Comparison of ENCODE assay signal across 1 cellular context in the genomic region with DNA sequence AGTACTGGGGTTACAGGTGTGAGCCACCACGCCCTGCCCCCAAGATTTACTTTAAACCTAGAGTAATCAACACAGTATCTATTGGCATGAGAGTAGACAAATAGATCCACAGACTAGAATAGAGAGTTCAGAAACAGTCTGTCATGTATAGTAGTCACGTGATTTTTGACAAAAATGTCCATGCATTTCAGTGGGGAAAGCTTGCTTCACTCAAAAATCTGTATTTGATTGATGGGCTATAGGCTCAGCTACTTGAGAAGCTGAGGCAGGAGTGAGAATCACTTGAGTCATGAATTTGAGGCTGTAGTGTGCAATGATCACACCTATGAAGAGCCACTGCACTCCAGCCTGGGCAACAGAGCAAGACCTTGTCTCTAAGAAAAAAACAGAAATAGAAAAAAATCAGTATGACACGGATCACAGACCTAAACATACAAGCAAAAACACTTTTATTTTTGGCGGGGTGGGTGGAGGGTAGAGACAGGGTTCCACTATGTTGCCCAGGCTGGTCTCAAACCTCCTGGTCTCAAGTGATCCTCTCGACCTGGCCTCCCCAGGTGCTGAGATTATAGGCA.
TF ChIP-seq lines count a peak whose summit lies in the region.

No MANE protein-coding gene starts in this region.

TF ChIP-seq in K562, 482 proteins besides CTCF, POLR2A, EP300 and RAD21:
- TF ChIP-seq, protein P1, sequence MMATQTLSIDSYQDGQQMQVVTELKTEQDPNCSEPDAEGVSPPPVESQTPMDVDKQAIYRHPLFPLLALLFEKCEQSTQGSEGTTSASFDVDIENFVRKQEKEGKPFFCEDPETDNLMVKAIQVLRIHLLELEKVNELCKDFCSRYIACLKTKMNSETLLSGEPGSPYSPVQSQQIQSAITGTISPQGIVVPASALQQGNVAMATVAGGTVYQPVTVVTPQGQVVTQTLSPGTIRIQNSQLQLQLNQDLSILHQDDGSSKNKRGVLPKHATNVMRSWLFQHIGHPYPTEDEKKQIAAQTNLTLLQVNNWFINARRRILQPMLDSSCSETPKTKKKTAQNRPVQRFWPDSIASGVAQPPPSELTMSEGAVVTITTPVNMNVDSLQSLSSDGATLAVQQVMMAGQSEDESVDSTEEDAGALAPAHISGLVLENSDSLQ (IDR thresholded peaks at IDR 0.05) = peak; percentile 35; the same call in 1 of the 2 replicates
- no peak for TF ChIP-seq HNRNPK (IDR thresholded peaks at IDR 0.05; ENCODE audit: low read depth, low read length, poor library complexity, severe bottlenecking)
- TF ChIP-seq, protein P2, sequence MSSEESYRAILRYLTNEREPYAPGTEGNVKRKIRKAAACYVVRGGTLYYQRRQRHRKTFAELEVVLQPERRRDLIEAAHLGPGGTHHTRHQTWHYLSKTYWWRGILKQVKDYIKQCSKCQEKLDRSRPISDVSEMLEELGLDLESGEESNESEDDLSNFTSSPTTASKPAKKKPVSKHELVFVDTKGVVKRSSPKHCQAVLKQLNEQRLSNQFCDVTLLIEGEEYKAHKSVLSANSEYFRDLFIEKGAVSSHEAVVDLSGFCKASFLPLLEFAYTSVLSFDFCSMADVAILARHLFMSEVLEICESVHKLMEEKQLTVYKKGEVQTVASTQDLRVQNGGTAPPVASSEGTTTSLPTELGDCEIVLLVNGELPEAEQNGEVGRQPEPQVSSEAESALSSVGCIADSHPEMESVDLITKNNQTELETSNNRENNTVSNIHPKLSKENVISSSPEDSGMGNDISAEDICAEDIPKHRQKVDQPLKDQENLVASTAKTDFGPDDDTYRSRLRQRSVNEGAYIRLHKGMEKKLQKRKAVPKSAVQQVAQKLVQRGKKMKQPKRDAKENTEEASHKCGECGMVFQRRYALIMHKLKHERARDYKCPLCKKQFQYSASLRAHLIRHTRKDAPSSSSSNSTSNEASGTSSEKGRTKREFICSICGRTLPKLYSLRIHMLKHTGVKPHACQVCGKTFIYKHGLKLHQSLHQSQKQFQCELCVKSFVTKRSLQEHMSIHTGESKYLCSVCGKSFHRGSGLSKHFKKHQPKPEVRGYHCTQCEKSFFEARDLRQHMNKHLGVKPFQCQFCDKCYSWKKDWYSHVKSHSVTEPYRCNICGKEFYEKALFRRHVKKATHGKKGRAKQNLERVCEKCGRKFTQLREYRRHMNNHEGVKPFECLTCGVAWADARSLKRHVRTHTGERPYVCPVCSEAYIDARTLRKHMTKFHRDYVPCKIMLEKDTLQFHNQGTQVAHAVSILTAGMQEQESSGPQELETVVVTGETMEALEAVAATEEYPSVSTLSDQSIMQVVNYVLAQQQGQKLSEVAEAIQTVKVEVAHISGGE (CRISPR knock-in tag; IDR thresholded peaks at IDR 0.05) = no peak
- no peak for TF ChIP-seq BMI1 (IDR thresholded peaks at IDR 0.05; ENCODE audit: low read length)
- no peak for TF ChIP-seq CBFA2T2 (conservative IDR thresholded peaks at IDR 0.05)
- no peak for TF ChIP-seq CBX3 (IDR thresholded peaks at IDR 0.05; ENCODE audit: borderline replicate concordance in 1 of 2, low read length in 2 of 2)
- TF ChIP-seq MEIS2 (IDR thresholded peaks at IDR 0.05; ENCODE audit: partially characterized antibody) = peak; percentile 56
- no peak for TF ChIP-seq POLR2G (IDR thresholded peaks at IDR 0.05; ENCODE audit: low read depth, low read length)
- TF ChIP-seq, protein P3, sequence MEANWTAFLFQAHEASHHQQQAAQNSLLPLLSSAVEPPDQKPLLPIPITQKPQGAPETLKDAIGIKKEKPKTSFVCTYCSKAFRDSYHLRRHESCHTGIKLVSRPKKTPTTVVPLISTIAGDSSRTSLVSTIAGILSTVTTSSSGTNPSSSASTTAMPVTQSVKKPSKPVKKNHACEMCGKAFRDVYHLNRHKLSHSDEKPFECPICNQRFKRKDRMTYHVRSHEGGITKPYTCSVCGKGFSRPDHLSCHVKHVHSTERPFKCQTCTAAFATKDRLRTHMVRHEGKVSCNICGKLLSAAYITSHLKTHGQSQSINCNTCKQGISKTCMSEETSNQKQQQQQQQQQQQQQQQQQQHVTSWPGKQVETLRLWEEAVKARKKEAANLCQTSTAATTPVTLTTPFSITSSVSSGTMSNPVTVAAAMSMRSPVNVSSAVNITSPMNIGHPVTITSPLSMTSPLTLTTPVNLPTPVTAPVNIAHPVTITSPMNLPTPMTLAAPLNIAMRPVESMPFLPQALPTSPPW (CRISPR knock-in tag; IDR thresholded peaks at IDR 0.05) = no peak
- TF ChIP-seq IRF2 (CRISPR knock-in tag; IDR thresholded peaks at IDR 0.05) = no peak
- TF ChIP-seq TOE1 (IDR thresholded peaks at IDR 0.05; ENCODE audit: borderline replicate concordance) = 0 out of 2 replicates have a peak, but pooled peaks have one; percentile 43
- TF ChIP-seq TOE1 (CRISPR knock-in tag; IDR thresholded peaks at IDR 0.05; ENCODE audit: borderline replicate concordance, low read depth) = no peak
- TF ChIP-seq, protein P4, sequence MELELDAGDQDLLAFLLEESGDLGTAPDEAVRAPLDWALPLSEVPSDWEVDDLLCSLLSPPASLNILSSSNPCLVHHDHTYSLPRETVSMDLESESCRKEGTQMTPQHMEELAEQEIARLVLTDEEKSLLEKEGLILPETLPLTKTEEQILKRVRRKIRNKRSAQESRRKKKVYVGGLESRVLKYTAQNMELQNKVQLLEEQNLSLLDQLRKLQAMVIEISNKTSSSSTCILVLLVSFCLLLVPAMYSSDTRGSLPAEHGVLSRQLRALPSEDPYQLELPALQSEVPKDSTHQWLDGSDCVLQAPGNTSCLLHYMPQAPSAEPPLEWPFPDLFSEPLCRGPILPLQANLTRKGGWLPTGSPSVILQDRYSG (tag; conservative IDR thresholded peaks at IDR 0.05; ENCODE audit: low read depth) = no peak
- no peak for TF ChIP-seq ZNF316 (IDR thresholded peaks at IDR 0.05)
- TF ChIP-seq, protein P5, sequence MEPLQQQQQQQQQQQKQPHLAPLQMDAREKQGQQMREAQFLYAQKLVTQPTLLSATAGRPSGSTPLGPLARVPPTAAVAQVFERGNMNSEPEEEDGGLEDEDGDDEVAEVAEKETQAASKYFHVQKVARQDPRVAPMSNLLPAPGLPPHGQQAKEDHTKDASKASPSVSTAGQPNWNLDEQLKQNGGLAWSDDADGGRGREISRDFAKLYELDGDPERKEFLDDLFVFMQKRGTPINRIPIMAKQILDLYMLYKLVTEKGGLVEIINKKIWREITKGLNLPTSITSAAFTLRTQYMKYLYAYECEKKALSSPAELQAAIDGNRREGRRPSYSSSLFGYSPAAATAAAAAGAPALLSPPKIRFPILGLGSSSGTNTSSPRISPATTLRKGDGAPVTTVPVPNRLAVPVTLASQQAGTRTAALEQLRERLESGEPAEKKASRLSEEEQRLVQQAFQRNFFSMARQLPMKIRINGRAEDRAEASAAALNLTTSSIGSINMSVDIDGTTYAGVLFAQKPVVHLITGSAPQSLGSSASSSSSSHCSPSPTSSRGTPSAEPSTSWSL (CRISPR knock-in tag; IDR thresholded peaks at IDR 0.05; ENCODE audit: borderline replicate concordance) = no peak
- TF ChIP-seq, protein P6, sequence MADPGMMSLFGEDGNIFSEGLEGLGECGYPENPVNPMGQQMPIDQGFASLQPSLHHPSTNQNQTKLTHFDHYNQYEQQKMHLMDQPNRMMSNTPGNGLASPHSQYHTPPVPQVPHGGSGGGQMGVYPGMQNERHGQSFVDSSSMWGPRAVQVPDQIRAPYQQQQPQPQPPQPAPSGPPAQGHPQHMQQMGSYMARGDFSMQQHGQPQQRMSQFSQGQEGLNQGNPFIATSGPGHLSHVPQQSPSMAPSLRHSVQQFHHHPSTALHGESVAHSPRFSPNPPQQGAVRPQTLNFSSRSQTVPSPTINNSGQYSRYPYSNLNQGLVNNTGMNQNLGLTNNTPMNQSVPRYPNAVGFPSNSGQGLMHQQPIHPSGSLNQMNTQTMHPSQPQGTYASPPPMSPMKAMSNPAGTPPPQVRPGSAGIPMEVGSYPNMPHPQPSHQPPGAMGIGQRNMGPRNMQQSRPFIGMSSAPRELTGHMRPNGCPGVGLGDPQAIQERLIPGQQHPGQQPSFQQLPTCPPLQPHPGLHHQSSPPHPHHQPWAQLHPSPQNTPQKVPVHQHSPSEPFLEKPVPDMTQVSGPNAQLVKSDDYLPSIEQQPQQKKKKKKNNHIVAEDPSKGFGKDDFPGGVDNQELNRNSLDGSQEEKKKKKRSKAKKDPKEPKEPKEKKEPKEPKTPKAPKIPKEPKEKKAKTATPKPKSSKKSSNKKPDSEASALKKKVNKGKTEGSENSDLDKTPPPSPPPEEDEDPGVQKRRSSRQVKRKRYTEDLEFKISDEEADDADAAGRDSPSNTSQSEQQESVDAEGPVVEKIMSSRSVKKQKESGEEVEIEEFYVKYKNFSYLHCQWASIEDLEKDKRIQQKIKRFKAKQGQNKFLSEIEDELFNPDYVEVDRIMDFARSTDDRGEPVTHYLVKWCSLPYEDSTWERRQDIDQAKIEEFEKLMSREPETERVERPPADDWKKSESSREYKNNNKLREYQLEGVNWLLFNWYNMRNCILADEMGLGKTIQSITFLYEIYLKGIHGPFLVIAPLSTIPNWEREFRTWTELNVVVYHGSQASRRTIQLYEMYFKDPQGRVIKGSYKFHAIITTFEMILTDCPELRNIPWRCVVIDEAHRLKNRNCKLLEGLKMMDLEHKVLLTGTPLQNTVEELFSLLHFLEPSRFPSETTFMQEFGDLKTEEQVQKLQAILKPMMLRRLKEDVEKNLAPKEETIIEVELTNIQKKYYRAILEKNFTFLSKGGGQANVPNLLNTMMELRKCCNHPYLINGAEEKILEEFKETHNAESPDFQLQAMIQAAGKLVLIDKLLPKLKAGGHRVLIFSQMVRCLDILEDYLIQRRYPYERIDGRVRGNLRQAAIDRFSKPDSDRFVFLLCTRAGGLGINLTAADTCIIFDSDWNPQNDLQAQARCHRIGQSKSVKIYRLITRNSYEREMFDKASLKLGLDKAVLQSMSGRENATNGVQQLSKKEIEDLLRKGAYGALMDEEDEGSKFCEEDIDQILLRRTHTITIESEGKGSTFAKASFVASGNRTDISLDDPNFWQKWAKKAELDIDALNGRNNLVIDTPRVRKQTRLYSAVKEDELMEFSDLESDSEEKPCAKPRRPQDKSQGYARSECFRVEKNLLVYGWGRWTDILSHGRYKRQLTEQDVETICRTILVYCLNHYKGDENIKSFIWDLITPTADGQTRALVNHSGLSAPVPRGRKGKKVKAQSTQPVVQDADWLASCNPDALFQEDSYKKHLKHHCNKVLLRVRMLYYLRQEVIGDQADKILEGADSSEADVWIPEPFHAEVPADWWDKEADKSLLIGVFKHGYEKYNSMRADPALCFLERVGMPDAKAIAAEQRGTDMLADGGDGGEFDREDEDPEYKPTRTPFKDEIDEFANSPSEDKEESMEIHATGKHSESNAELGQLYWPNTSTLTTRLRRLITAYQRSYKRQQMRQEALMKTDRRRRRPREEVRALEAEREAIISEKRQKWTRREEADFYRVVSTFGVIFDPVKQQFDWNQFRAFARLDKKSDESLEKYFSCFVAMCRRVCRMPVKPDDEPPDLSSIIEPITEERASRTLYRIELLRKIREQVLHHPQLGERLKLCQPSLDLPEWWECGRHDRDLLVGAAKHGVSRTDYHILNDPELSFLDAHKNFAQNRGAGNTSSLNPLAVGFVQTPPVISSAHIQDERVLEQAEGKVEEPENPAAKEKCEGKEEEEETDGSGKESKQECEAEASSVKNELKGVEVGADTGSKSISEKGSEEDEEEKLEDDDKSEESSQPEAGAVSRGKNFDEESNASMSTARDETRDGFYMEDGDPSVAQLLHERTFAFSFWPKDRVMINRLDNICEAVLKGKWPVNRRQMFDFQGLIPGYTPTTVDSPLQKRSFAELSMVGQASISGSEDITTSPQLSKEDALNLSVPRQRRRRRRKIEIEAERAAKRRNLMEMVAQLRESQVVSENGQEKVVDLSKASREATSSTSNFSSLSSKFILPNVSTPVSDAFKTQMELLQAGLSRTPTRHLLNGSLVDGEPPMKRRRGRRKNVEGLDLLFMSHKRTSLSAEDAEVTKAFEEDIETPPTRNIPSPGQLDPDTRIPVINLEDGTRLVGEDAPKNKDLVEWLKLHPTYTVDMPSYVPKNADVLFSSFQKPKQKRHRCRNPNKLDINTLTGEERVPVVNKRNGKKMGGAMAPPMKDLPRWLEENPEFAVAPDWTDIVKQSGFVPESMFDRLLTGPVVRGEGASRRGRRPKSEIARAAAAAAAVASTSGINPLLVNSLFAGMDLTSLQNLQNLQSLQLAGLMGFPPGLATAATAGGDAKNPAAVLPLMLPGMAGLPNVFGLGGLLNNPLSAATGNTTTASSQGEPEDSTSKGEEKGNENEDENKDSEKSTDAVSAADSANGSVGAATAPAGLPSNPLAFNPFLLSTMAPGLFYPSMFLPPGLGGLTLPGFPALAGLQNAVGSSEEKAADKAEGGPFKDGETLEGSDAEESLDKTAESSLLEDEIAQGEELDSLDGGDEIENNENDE (IDR thresholded peaks at IDR 0.05; ENCODE audit: low read depth, low read length) = no peak
- TF ChIP-seq, protein P7, sequence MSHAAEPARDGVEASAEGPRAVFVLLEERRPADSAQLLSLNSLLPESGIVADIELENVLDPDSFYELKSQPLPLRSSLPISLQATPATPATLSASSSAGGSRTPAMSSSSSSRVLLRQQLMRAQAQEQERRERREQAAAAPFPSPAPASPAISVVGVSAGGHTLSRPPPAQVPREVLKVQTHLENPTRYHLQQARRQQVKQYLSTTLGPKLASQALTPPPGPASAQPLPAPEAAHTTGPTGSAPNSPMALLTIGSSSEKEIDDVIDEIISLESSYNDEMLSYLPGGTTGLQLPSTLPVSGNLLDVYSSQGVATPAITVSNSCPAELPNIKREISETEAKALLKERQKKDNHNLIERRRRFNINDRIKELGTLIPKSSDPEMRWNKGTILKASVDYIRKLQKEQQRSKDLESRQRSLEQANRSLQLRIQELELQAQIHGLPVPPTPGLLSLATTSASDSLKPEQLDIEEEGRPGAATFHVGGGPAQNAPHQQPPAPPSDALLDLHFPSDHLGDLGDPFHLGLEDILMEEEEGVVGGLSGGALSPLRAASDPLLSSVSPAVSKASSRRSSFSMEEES (CRISPR knock-in tag; IDR thresholded peaks at IDR 0.05) = peak; percentile 47
- no peak for TF ChIP-seq SMARCC2 (IDR thresholded peaks at IDR 0.05; ENCODE audit: low read depth)
